ENCODE assay signal across 15 cellular contexts in genomic region chr9:108316066-108316465, GRCh38.
A peak's percentile ranks its signal among the peaks of the same experiment; 100 is the strongest.
DNase-seq lines count a peak whose midpoint lies in the region; ATAC-seq, FAIRE-seq and TF ChIP-seq lines count a peak whose summit lies in the region.
"Had no signal": no experiment of that assay in that cellular context is flagged by ENCODE, and none has a peak within 500 bp of the region (broad histone marks: within the 10 kb centered on the region; RNA-seq: fewer than 3 reads in every experiment).

No MANE protein-coding gene starts in this region.

- peaks cover 0 to 5% (median 2%) of the 10 kb centered on the region in 3 donors for H3K27me3 Mint-ChIP-seq in CD14-positive monocyte (ENCODE audit: low read depth in 3 of 3)
- H3K27me3 Mint-ChIP-seq: CD4-positive, CD25-positive, alpha-beta regulatory T cell had no signal

- no peaks in the 10 kb centered on the region for H3K4me1 ChIP-seq in A673 (ENCODE audit: insufficient read depth, low read length, poor library complexity, severe bottlenecking)
- no peaks in the 10 kb centered on the region for H3K4me1 ChIP-seq in suprapubic skin
- H3K4me1 ChIP-seq in uterus = no peaks in the 10 kb centered on the region
- H3K4me1 ChIP-seq: BLaER1, HAP-1 had no signal

- ATAC-seq in sciatic nerve = no peak
- ATAC-seq: HepG2 had no signal

- intact Hi-C loops in A673 (cut with micrococcal nuclease; ENCODE audit: unreplicated experiment) (no loop called here), CD14-positive monocyte (cut with micrococcal nuclease) (no loop called here), sciatic nerve (cut with DNase I) (no loop called here), uterus (cut with DNase I; ENCODE audit: low total_unique reads) (no loop called here)

- TF ChIP-seq EP300 in suprapubic skin (IDR thresholded peaks at IDR 0.05) = no peak

- CTCF ChIA-PET in A673 (lab: Charles Lee) = no interaction called here

- peaks cover 13% of the 10 kb centered on the region for H3K4me1 Mint-ChIP-seq in CD14-positive monocyte
- H3K4me1 Mint-ChIP-seq: CD4-positive, CD25-positive, alpha-beta regulatory T cell had no signal

- H3K4me3 Mint-ChIP-seq in CD14-positive monocyte = peak overlapping the region in 1 of 2 donors; percentile 57
- H3K4me3 Mint-ChIP-seq: CD4-positive, CD25-positive, alpha-beta regulatory T cell had no signal

- H3K27me3 ChIP-seq in A673 (replicated peaks; ENCODE audit: insufficient read depth, low read depth, low read length, poor library complexity) (no peaks in the 10 kb centered on the region), suprapubic skin (no peaks in the 10 kb centered on the region), uterus (no peaks in the 10 kb centered on the region)
- H3K27me3 ChIP-seq: BLaER1 had no signal

- peaks cover 1 to 15% (median 6%) of the 10 kb centered on the region in 7 donors for H3K9me3 Mint-ChIP-seq in CD14-positive monocyte

- H3K36me3 Mint-ChIP-seq in CD14-positive monocyte = peaks cover 0 to 2% of the 10 kb centered on the region in 2 donors
- H3K36me3 Mint-ChIP-seq: CD4-positive, CD25-positive, alpha-beta regulatory T cell had no signal

- 64% methylated on average over 4 of the region's 4 CpGs for WGBS in suprapubic skin

- FAIRE-seq in endometrium (lab: Jason Lieb, UNC) = peak; percentile 95
- FAIRE-seq: H1, HepG2 had no signal

- TF ChIP-seq CTCF in A673 (conservative IDR thresholded peaks at IDR 0.05; ENCODE audit: low read depth, low read length) (no peak), CD14-positive monocyte (IDR thresholded peaks at IDR 0.05) (no peak), suprapubic skin (IDR thresholded peaks at IDR 0.05) (no peak), uterus (IDR thresholded peaks at IDR 0.05) (no peak)

- DNase-seq in A673 (ENCODE audit: low spot score) = peak; percentile 10
- no peak for DNase-seq in CD14-positive monocyte (ENCODE audit: low spot score)
- peak; percentile 73 for DNase-seq in NCI-H82 (lab: John Stamatoyannopoulos, UW)
- DNase-seq in suprapubic skin (ENCODE audit: low spot score in 2 of 2) = no peak
- DNase-seq in sciatic nerve (ENCODE audit: low spot score) = no peak
- no peak for DNase-seq in activated effector memory CD4-positive, alpha-beta T cell treated with anti-CD3 and anti-CD28 coated beads, Interleukin-2, amount 50 U/mL, for 16 hours
- DNase-seq in uterus = no peak
- DNase-seq: CD4-positive, CD25-positive, alpha-beta regulatory T cell; DMS53; GF-D8 had no signal

- TF ChIP-seq POLR2A in suprapubic skin (IDR thresholded peaks at IDR 0.05) (no peak), uterus (IDR thresholded peaks at IDR 0.05) (no peak)

- peaks cover 3% of the 10 kb centered on the region for H3K9me3 ChIP-seq in A673 (ENCODE audit: low read depth, low read length, poor library complexity, severe bottlenecking)
- H3K9me3 ChIP-seq in suprapubic skin = no peaks in the 10 kb centered on the region
- no peaks in the 10 kb centered on the region for H3K9me3 ChIP-seq in uterus
- H3K9me3 ChIP-seq: HAP-1 had no signal

- H3K27ac Mint-ChIP-seq in CD14-positive monocyte = peak overlapping the region in 5 of 7 donors; percentile 11 to 84 (median 78)
- H3K27ac Mint-ChIP-seq: CD4-positive, CD25-positive, alpha-beta regulatory T cell had no signal

- no TSS peak for BruUV-seq in A673 (replicated peaks; lab: Mats Ljungman, UMichigan)

- H3K27ac ChIP-seq in A673 (ENCODE audit: low read depth, low read length, poor library complexity, severe bottlenecking) (no peak overlapping the region), suprapubic skin (no peak overlapping the region), uterus (no peak overlapping the region)
- H3K27ac ChIP-seq: BLaER1 had no signal

- POLR2A ChIA-PET in A673 (lab: Charles Lee; ENCODE audit: low non-redundant PET) = no interaction called here

- no peak overlapping the region for H3K4me3 ChIP-seq in A673 (ENCODE audit: low read depth, low read length, poor library complexity, severe bottlenecking)
- no peak overlapping the region for H3K4me3 ChIP-seq in suprapubic skin
- H3K4me3 ChIP-seq in uterus = no peak overlapping the region
- H3K4me3 ChIP-seq: BLaER1, HAP-1 had no signal

- H3K36me3 ChIP-seq in A673 (ENCODE audit: insufficient read depth, low read length, poor library complexity, severe bottlenecking) (no peaks in the 10 kb centered on the region), suprapubic skin (no peaks in the 10 kb centered on the region), uterus (no peaks in the 10 kb centered on the region)
- H3K36me3 ChIP-seq: BLaER1, HAP-1 had no signal

Comparison
In these comparisons a context has a peak if more than half of its experiments do, and no peak if none do; other contexts are left out.
1. DNase-seq: peak in A673 (single experiment) and NCI-H82 (single experiment); none in CD14-positive monocyte (single experiment), suprapubic skin (0 of 2), sciatic nerve (single experiment), activated effector memory CD4-positive, alpha-beta T cell treated with anti-CD3 and anti-CD28 coated beads, Interleukin-2, amount 50 U/mL, for 16 hours (single experiment) and uterus (0 of 2).